ENCODE assay signal across 8 cellular contexts in genomic region chr17:82648165-82648668, GRCh38. TPM values are rescaled to one million over a fixed set of nuclear protein-coding genes. Genes with fewer than 3 reads are reported as not detected.
DNase-seq lines count a peak whose midpoint lies in the region; ATAC-seq and TF ChIP-seq lines count a peak whose summit lies in the region.

TSS of gene WDR45B (minus strand) at chr17:82648444. CDS start at chr17:82648340, 104 bp downstream.

- peak within 1 kb of the TSS; percentile 61 for H2AFZ ChIP-seq in ACC112 (ENCODE audit: low read length, unreplicated experiment)

- H3K36me3 ChIP-seq in ACC112 (ENCODE audit: insufficient read depth, low read length), result peaks cover 11% of the 10 kb centered on the region; the same call in 1 of the 2 replicates

- H3K27ac ChIP-seq in ACC112 (ENCODE audit: low read depth, low read length), result peak within 1 kb of the TSS; percentile 97

- H3K4me1 ChIP-seq in ACC112 (ENCODE audit: control insufficient read depth, insufficient read depth, low read length, unreplicated experiment), result peaks cover 4% of the 10 kb centered on the region

- H3K4me3 Mint-ChIP-seq in activated B cell treated with CpG ODN at 0.5 μM for 24 hours (peak within 1 kb of the TSS; percentile 82), immature natural killer cell (peak within 1 kb of the TSS; percentile 79 to 87 (median 79))

- peaks cover 20% of the 10 kb centered on the region for H3K36me3 Mint-ChIP-seq in activated B cell treated with CpG ODN at 0.5 μM for 24 hours (ENCODE audit: low read depth)
- peaks cover 0 to 5% (median 0%) of the 10 kb centered on the region in 3 donors for H3K36me3 Mint-ChIP-seq in immature natural killer cell

- ATAC-seq in GM18909 (IDR thresholded peaks at IDR 0.05; ENCODE audit: poor library complexity, unreplicated experiment) (peak; percentile 80), HG03159 (IDR thresholded peaks at IDR 0.05; ENCODE audit: unreplicated experiment) (peak; percentile 93), activated B cell treated with CpG ODN at 0.5 μM for 24 hours (ENCODE audit: low read depth) (peak; percentile 91)

- peak; percentile 97 for DNase-seq in NCI-H226
- peak; percentile 82 for DNase-seq in activated B cell treated with CpG ODN at 0.5 μM for 24 hours
- DNase-seq in cardiac fibroblast (ENCODE audit: low read depth in 2 of 2), result peak; percentile 97 to 99
- DNase-seq in immature natural killer cell, result peak; percentile 90 to 93 (median 91)
- peak; percentile 95 for DNase-seq in smooth muscle cell of the brain vasculature (ENCODE audit: low read depth, low spot score)

- peaks cover 44% of the 10 kb centered on the region for H3K79me2 ChIP-seq in ACC112 (ENCODE audit: control insufficient read depth, insufficient read depth, low read length, unreplicated experiment)

- intact Hi-C loops in activated B cell treated with CpG ODN at 0.5 μM for 24 hours (cut with micrococcal nuclease), result loop anchor here (1.0 to 5.0 kb wide), 6 partner anchors 50 to 403 kb away; partner anchors contain the start of genes FN3KRP and RAB40B

- POLR2A ChIA-PET in activated B cell treated with CpG ODN at 0.5 μM for 24 hours (lab: Charles Lee), result interaction anchor here (0.6 kb wide), 1 partner anchor 54 kb away, joined by 5 read pairs; no protein-coding TSS in a partner anchor

- H3K27me3 Mint-ChIP-seq in activated B cell treated with CpG ODN at 0.5 μM for 24 hours, result no peaks in the 10 kb centered on the region
- peaks cover 6 to 16% (median 6%) of the 10 kb centered on the region in 3 donors for H3K27me3 Mint-ChIP-seq in immature natural killer cell (ENCODE audit: low read depth in 3 of 3)

- H3K9me3 Mint-ChIP-seq in activated B cell treated with CpG ODN at 0.5 μM for 24 hours (no peaks in the 10 kb centered on the region), immature natural killer cell (no peaks in the 10 kb centered on the region)

- TF ChIP-seq CTCF in activated B cell treated with CpG ODN at 0.5 μM for 24 hours (IDR thresholded peaks at IDR 0.05), result no peak
- TF ChIP-seq CTCF in cardiac fibroblast (IDR thresholded peaks at IDR 0.05; ENCODE audit: low read depth, low read length), result no peak

- H3K4me1 Mint-ChIP-seq in activated B cell treated with CpG ODN at 0.5 μM for 24 hours (peaks cover 23% of the 10 kb centered on the region), immature natural killer cell (peaks cover 22 to 24% of the 10 kb centered on the region in 2 donors)

- H3K4me3 ChIP-seq in ACC112 (ENCODE audit: low read depth, low read length) (peak within 1 kb of the TSS; percentile 88), cardiac fibroblast (replicated peaks in 1 of 2; ENCODE audit: low read depth in 2 of 2, low read length in 2 of 2) (peak within 1 kb of the TSS; percentile 91 to 94)

- H3K27ac Mint-ChIP-seq in activated B cell treated with CpG ODN at 0.5 μM for 24 hours (peak within 1 kb of the TSS; percentile 80), immature natural killer cell (peak within 1 kb of the TSS; percentile 73 to 89 (median 84))

- H3K27me3 ChIP-seq in ACC112 (ENCODE audit: insufficient read depth, low read length), result no peaks in the 10 kb centered on the region

- CTCF ChIA-PET in activated B cell treated with CpG ODN at 0.5 μM for 24 hours (lab: Charles Lee), result no interaction called here

RNA-seq across cellular contexts. Expression of gene WDR45B, which starts in this region (rescaled TPM):
- 48.3 and 51.2 TPM in 2 replicates for total RNA-seq in activated B cell treated with CpG ODN at 0.5 μM for 24 hours
- 10 to 100 TPM; 34.3 to 65.5 (median 48.9) TPM for polyA plus RNA-seq in immature natural killer cell

Comparison
In these comparisons a context has a peak if more than half of its experiments do, and no peak if none do; other contexts are left out.
1. Peak in every context shown above with its lines: DNase-seq, ATAC-seq, H3K4me3 ChIP-seq and H3K27ac ChIP-seq.